Comparison of ENCODE assay signal across 8 cellular contexts in the genomic region with DNA sequence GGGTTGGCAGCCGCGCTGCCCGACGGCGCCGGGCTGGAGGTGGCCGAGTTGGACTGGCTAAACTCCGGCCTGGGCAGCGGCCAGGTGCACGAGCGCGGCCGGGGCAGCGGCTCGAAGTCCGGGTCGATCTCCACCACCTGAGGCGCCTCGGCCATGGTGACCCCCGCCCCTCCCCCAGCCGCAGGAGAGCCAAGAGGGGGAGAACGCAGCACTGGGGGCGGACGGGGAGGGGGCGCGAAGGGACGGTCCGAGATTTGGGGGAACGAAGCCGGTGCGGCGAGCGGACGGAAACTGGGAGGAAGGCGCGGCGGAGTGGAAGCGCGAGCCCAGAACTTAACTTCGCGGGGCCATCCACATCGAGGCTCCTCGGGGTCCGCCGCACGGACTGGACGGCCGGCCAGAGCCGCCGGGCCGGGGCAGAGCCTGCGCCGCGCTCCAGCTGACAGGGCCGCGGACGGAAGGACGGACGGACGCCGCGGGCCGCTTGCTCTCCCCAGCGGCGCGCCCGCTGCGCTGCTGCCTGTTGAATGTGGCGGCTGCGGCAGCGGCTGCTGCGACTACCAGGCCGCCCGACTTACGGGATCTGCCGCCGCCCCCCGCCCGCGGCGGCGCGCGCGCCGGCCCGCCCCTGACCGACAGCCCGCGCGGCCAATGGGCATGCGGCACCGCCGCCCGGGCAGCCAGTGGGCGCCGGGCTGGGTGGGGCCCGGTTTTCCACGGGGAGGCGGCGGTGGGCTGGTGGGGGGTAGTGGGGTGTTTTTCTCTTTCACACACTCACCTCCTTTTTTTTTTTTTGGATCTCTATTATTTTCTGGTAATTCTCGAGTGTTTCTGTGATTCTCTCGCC. TPM values are rescaled to one million over a fixed set of nuclear protein-coding genes. Genes with fewer than 3 reads are reported as not detected.
DNase-seq lines count a peak whose midpoint lies in the region; ATAC-seq and TF ChIP-seq lines count a peak whose summit lies in the region.

A gene (minus strand): TSS at position 584 of the 847 bp plus-strand sequence. CDS start 429 bp downstream, at position 155.

- no peak for TF ChIP-seq CTCF in PC-3 (conservative IDR thresholded peaks at IDR 0.05; ENCODE audit: low read depth, low read length)

- 0% methylated on average over 90 to 103 of the region's 103 CpGs for WGBS in esophagus, 2 donors

- H3K27ac ChIP-seq in PC-3 (ENCODE audit: low read length) (peak within 1 kb of the TSS; percentile 13; the same call in 1 of the 2 replicates), esophagus (ENCODE audit: low read depth in 2 of 2, low read length in 1 of 2) (peak within 1 kb of the TSS; percentile 96 to 98), muscle layer of colon (ENCODE audit: low read depth, low read length) (peak within 1 kb of the TSS; percentile 99)

- peaks cover 37% of the 10 kb centered on the region for H3K79me2 ChIP-seq in PC-3 (ENCODE audit: low read length)

- POLR2A ChIA-PET in PC-3 (lab: Charles Lee; ENCODE audit: unreplicated experiment) = no interaction called here

- H3K27me3 ChIP-seq in PC-3 (ENCODE audit: low read length) (no peaks in the 10 kb centered on the region), esophagus (ENCODE audit: control insufficient read depth in 1 of 2, insufficient read depth in 2 of 2, low read length in 2 of 2) (no peaks in the 10 kb centered on the region), muscle layer of colon (ENCODE audit: control insufficient read depth in 1 of 2, insufficient read depth in 2 of 2, low read length in 2 of 2) (no peaks in the 10 kb centered on the region)

- DNase-seq in COLO829 (ENCODE audit: low spot score) (peak; percentile 93), HK-2 (ENCODE audit: unreplicated experiment) (peak; percentile 69), PC-3 (peak; percentile 78)
- DNase-seq in activated T-cell treated with anti-CD3 and anti-CD28 coated beads, Interleukin-2, amount 50 U/mL, for 24 hours = peak; percentile 92
- peak; percentile 73 to 78 for DNase-seq in stimulated activated CD8-positive, alpha-beta memory T cell treated with anti-CD3 and anti-CD28 coated beads, Interleukin-7, amount 100 ng/mL, for 1 hour (ENCODE audit: low read depth in 2 of 2)

- no peaks in the 10 kb centered on the region for H3K36me3 ChIP-seq in PC-3 (ENCODE audit: low read depth, low read length)
- H3K36me3 ChIP-seq in esophagus (ENCODE audit: control insufficient read depth in 2 of 2, insufficient read depth in 2 of 2, low read length in 1 of 2) = no peaks in the 10 kb centered on the region
- no peaks in the 10 kb centered on the region for H3K36me3 ChIP-seq in muscle layer of colon (ENCODE audit: insufficient read depth, low read length)

- peak within 1 kb of the TSS; percentile 91 for H3K4me3 ChIP-seq in PC-3 (ENCODE audit: low read length)
- peak within 1 kb of the TSS; percentile 89 to 100 for H3K4me3 ChIP-seq in esophagus (ENCODE audit: low read depth in 1 of 2, low read length in 2 of 2)
- H3K4me3 ChIP-seq in muscle layer of colon (ENCODE audit: low read depth in 1 of 2, low read length in 2 of 2) = peak within 1 kb of the TSS; percentile 84 to 99

- peak within 1 kb of the TSS; percentile 91 for H2AFZ ChIP-seq in PC-3 (ENCODE audit: low read length)

- H3F3A ChIP-seq in PC-3 (ENCODE audit: low read length, unreplicated experiment) = peaks cover 3% of the 10 kb centered on the region

- H3K36me3 Mint-ChIP-seq in activated T-cell treated with anti-CD3 and anti-CD28 coated beads, Interleukin-2, amount 50 U/mL, for 24 hours (ENCODE audit: low read depth) = peaks cover 22% of the 10 kb centered on the region

- no peaks in the 10 kb centered on the region for H3K27me3 Mint-ChIP-seq in activated T-cell treated with anti-CD3 and anti-CD28 coated beads, Interleukin-2, amount 50 U/mL, for 24 hours

- no peaks in the 10 kb centered on the region for H3K9me3 Mint-ChIP-seq in activated T-cell treated with anti-CD3 and anti-CD28 coated beads, Interleukin-2, amount 50 U/mL, for 24 hours

- no peaks in the 10 kb centered on the region for H3K9me3 ChIP-seq in PC-3 (ENCODE audit: low read length)
- no peaks in the 10 kb centered on the region for H3K9me3 ChIP-seq in esophagus (ENCODE audit: control insufficient read depth in 2 of 2, insufficient read depth in 1 of 2, low read depth in 1 of 2, low read length in 1 of 2)
- no peaks in the 10 kb centered on the region for H3K9me3 ChIP-seq in muscle layer of colon (ENCODE audit: low read length)

- H3K4me1 Mint-ChIP-seq in activated T-cell treated with anti-CD3 and anti-CD28 coated beads, Interleukin-2, amount 50 U/mL, for 24 hours (ENCODE audit: low read depth) = peaks cover 47% of the 10 kb centered on the region

- H3K9ac ChIP-seq in PC-3 (ENCODE audit: low read length) = peak within 1 kb of the TSS; percentile 72
- peak within 1 kb of the TSS; percentile 78 for H3K9ac ChIP-seq in muscle layer of colon (ENCODE audit: low read length)

- H4K20me1 ChIP-seq in PC-3 (ENCODE audit: low read length) = 0 out of 2 replicates have a peak, but pooled peaks cover 5% of the 10 kb centered on the region

- H3K4me1 ChIP-seq in PC-3 (ENCODE audit: insufficient read depth, low read length) = peaks cover 14% of the 10 kb centered on the region
- H3K4me1 ChIP-seq in esophagus (ENCODE audit: control insufficient read depth in 2 of 2, insufficient read depth in 2 of 2, low read length in 1 of 2) = peaks cover 0 to 2% of the 10 kb centered on the region in 2 donors
- peaks cover 23% of the 10 kb centered on the region for H3K4me1 ChIP-seq in muscle layer of colon (ENCODE audit: insufficient read depth, low read length)

- intact Hi-C loops in PC-3 (cut with micrococcal nuclease) = loop anchor here (10.0 kb wide), 2 partner anchors 321 to 391 kb away; no protein-coding TSS in a partner anchor

- H3K4me3 Mint-ChIP-seq in activated T-cell treated with anti-CD3 and anti-CD28 coated beads, Interleukin-2, amount 50 U/mL, for 24 hours = peak within 1 kb of the TSS; percentile 91

- BruUV-seq in PC-3 (replicated peaks; lab: Mats Ljungman, UMichigan) = no TSS peak

- peak; percentile 55 for ATAC-seq in GM19455 (IDR thresholded peaks at IDR 0.05; ENCODE audit: unreplicated experiment)
- peak; percentile 78 for ATAC-seq in PC-3

- no peaks in the 10 kb centered on the region for H3K9me2 ChIP-seq in PC-3 (replicated peaks; ENCODE audit: low read length)

- H3K4me2 ChIP-seq in PC-3 (ENCODE audit: low read length) = peak within 1 kb of the TSS; percentile 95

- CTCF ChIA-PET in PC-3 (lab: Charles Lee) = interaction anchor here (0.6 kb wide), 1 partner anchor 1820 kb away, joined by 4 read pairs; no protein-coding TSS in a partner anchor

- peak within 1 kb of the TSS; percentile 96 for H3K27ac Mint-ChIP-seq in activated T-cell treated with anti-CD3 and anti-CD28 coated beads, Interleukin-2, amount 50 U/mL, for 24 hours

RNA-seq across cellular contexts. Expression of the gene that starts here (rescaled TPM):
- 2.7 and 3.5 TPM in 2 replicates for total RNA-seq in PC-3 (2014; rRNA removed)
- 1 to 10 TPM; 1.7 to 3.7 TPM for polyA plus RNA-seq in esophagus

Comparison
In these comparisons a context has a peak if more than half of its experiments do, and no peak if none do; other contexts are left out.
1. Peak in every context shown above with its lines: DNase-seq, ATAC-seq, H3K4me3 ChIP-seq and H3K27ac ChIP-seq.
2. H3K27ac ChIP-seq: peak in every context shown above with its lines; median percentile 99 in muscle layer of colon; 97 in esophagus; 13 in PC-3.